In the genomic region with DNA sequence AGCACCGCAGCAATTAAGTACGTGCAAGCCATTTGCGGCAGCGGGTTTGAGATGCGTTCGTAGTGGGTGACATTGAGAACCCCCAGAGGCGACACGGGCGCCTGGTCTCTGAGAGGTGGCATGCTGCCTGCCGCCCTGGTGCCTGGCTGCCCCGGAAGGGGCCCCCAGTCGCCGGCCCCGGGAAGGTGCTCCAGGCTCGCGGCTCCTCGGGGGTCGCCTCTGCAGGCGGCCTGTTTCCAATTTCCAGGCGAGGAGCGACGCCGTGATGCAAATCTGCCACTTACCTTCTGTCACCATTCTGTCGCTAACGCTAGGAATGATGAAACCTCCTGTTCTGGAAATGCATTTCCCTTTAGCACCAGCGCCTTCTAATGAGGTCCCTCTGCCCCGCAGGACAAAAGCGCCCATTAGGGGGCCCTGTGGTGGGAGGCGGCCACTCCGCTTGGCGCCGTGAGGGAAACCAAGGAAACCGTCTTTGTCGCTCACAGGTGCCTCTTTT, we compare ENCODE assay signal across 8 cellular contexts. TPM values are rescaled to one million over a fixed set of nuclear protein-coding genes. Genes with fewer than 3 reads are reported as not detected.
DNase-seq lines count a peak whose midpoint lies in the region; ATAC-seq and TF ChIP-seq lines count a peak whose summit lies in the region.

No MANE protein-coding gene starts in this region.

- ATAC-seq in HG03095 (IDR thresholded peaks at IDR 0.05; ENCODE audit: unreplicated experiment), result no peak
- ATAC-seq in GM19455 (IDR thresholded peaks at IDR 0.05; ENCODE audit: unreplicated experiment), result no peak

- DNase-seq in GM06990 (ENCODE audit: extremely low read depth, insufficient read length), result no peak
- peak; percentile 50 for DNase-seq in NCI-H2081 treated with DMSO at 0.1 percent for 48 hours (lab: John Stamatoyannopoulos, UW)
- peak; percentile 62 for DNase-seq in cerebellum (ENCODE audit: low spot score)
- peak; percentile 41 for DNase-seq in nephron progenitor cell
- DNase-seq in GM19240 (ENCODE audit: insufficient read length, low spot score), result no peak
- DNase-seq in NCI-H510A treated with DMSO at 0.1 percent for 48 hours (lab: John Stamatoyannopoulos, UW), result no peak

- peaks cover 18% of the 10 kb centered on the region for H3K27me3 Mint-ChIP-seq in nephron progenitor cell (ENCODE audit: low read depth, poor library complexity)

- H3K4me3 ChIP-seq in GM06990 (replicated peaks; ENCODE audit: low read depth, low read length), result peak overlapping the region; percentile 54

- peak overlapping the region; percentile 82 for H3K4me3 Mint-ChIP-seq in nephron progenitor cell

- peaks cover 32% of the 10 kb centered on the region for H3K36me3 Mint-ChIP-seq in nephron progenitor cell (ENCODE audit: low read depth)

- H3K4me1 Mint-ChIP-seq in nephron progenitor cell, result peaks cover 42% of the 10 kb centered on the region

- H3K27me3 ChIP-seq in GM06990 (replicated peaks; ENCODE audit: control insufficient read depth, insufficient read depth, low read length), result peaks cover 4% of the 10 kb centered on the region

- peaks cover 20% of the 10 kb centered on the region for H3K9me3 Mint-ChIP-seq in nephron progenitor cell

- H3K27ac Mint-ChIP-seq in nephron progenitor cell, result no peak overlapping the region

- TF ChIP-seq CTCF in GM06990 (IDR thresholded peaks at IDR 0.05; ENCODE audit: insufficient read depth, low read length, poor library complexity, severe bottlenecking) (peak; percentile 5), nephron progenitor cell (IDR thresholded peaks at IDR 0.05) (peak; percentile 9)

- no peaks in the 10 kb centered on the region for H3K36me3 ChIP-seq in GM06990 (ENCODE audit: control insufficient read depth, insufficient read depth, low read length)

RNA-seq across cellular contexts. Expression of a gene that starts 13.0 kb away (rescaled TPM):
- total RNA-seq in cerebellum, result 340 TPM

Comparison
In these comparisons a context has a peak if more than half of its experiments do, and no peak if none do; other contexts are left out.
1. DNase-seq: peak in NCI-H2081 treated with DMSO at 0.1 percent for 48 hours (single experiment), cerebellum (single experiment) and nephron progenitor cell (single experiment); none in GM06990 (single experiment), GM19240 (single experiment) and NCI-H510A treated with DMSO at 0.1 percent for 48 hours (single experiment).